In the genomic region with DNA sequence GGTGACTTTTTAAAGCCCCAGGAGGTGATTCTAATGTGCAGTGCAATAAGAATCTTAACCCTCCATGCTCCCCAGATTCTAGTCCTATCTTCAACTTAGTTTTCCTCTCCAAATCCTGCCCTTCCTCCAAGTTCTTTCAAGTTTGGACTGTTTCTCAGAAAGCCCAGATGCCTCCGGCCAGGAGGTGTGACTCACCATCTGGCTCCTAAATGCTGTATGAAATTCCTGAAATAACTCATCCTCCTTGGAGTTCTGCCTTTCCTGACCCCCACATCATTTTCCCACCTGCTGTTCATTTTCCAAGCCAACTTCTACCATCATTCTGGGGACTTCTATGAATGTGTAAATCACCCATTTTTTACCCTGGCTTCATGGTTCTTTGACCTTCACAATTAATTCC, we compare ENCODE assay signal across 14 cellular contexts.
DNase-seq lines count a peak whose midpoint lies in the region; TF ChIP-seq lines count a peak whose summit lies in the region.
"Had no signal": no experiment of that assay in that cellular context is flagged by ENCODE, and none has a peak within 500 bp of the region (broad histone marks: within the 10 kb centered on the region; RNA-seq: fewer than 3 reads in every experiment).

No MANE protein-coding gene starts in this region.

- no peaks in the 10 kb centered on the region for H3F3A ChIP-seq in GM23248 (ENCODE audit: insufficient read depth)

- H3K79me1 ChIP-seq in trophoblast cell (ENCODE audit: low read length): no peaks in the 10 kb centered on the region

- H3K36me3 ChIP-seq in GM23248 (ENCODE audit: low read depth) (no peaks in the 10 kb centered on the region), fibroblast of lung (ENCODE audit: control insufficient read depth, insufficient read depth, low read length) (no peaks in the 10 kb centered on the region), trophoblast cell (ENCODE audit: control insufficient read depth in 1 of 2, insufficient read depth in 2 of 2, low read length in 2 of 2) (no peaks in the 10 kb centered on the region)
- H3K36me3 ChIP-seq: left lung, thoracic aorta had no signal

- H3K9me2 ChIP-seq in GM23248 (ENCODE audit: insufficient read depth): 0 out of 2 replicates have a peak, but pooled peaks cover 2% of the 10 kb centered on the region

- H2BK5ac ChIP-seq in trophoblast cell (ENCODE audit: low read depth, low read length, poor library complexity): no peak overlapping the region

- H3K9ac ChIP-seq in GM23248 (no peak overlapping the region), fibroblast of lung (ENCODE audit: insufficient read depth, low read length) (no peak overlapping the region), trophoblast cell (ENCODE audit: low read length) (no peak overlapping the region)

- no peaks in the 10 kb centered on the region for H3K27me3 ChIP-seq in GM23248 (replicated peaks; ENCODE audit: insufficient read depth)
- H3K27me3 ChIP-seq in fibroblast of lung (ENCODE audit: control insufficient read depth, insufficient read depth, low read length): no peaks in the 10 kb centered on the region
- no peaks in the 10 kb centered on the region for H3K27me3 ChIP-seq in trophoblast cell (ENCODE audit: insufficient read depth, low read length)
- H3K27me3 ChIP-seq: left lung had no signal

- no peak overlapping the region for H3K14ac ChIP-seq in trophoblast cell (ENCODE audit: low read length)

- no peaks in the 10 kb centered on the region for H4K20me1 ChIP-seq in GM23248 (ENCODE audit: insufficient read depth)
- no peaks in the 10 kb centered on the region for H4K20me1 ChIP-seq in fibroblast of lung (ENCODE audit: control insufficient read depth, extremely low read depth, insufficient read depth, low read length)

- no peak overlapping the region for H4K8ac ChIP-seq in trophoblast cell (ENCODE audit: low read depth, low read length)

- H4K12ac ChIP-seq in trophoblast cell (ENCODE audit: low read depth, low read length): no peak overlapping the region

- no peak overlapping the region for H2BK12ac ChIP-seq in trophoblast cell (ENCODE audit: low read length)

- H3K9me3 ChIP-seq in GM23248 (ENCODE audit: low read depth) (no peaks in the 10 kb centered on the region), fibroblast of lung (ENCODE audit: control insufficient read depth, insufficient read depth, low read depth, low read length) (no peaks in the 10 kb centered on the region), trophoblast cell (ENCODE audit: insufficient read depth, low read depth, low read length) (no peaks in the 10 kb centered on the region)
- H3K9me3 ChIP-seq: left lung, thoracic aorta had no signal

- H3K23ac ChIP-seq in trophoblast cell (ENCODE audit: low read length): no peak overlapping the region

- H3K4me1 ChIP-seq in GM23248 (ENCODE audit: insufficient read depth) (peaks cover 18% of the 10 kb centered on the region), fibroblast of lung (ENCODE audit: control insufficient read depth, extremely low read depth, insufficient read depth, low read length) (peaks cover 2% of the 10 kb centered on the region), trophoblast cell (ENCODE audit: control insufficient read depth in 1 of 2, insufficient read depth in 2 of 2, low read length in 2 of 2) (peaks cover 2 to 6% of the 10 kb centered on the region in 2 experiments)
- H3K4me1 ChIP-seq: left lung had no signal

- peak overlapping the region; percentile 28 for H3K4me2 ChIP-seq in GM23248 (ENCODE audit: unreplicated experiment)
- H3K4me2 ChIP-seq in fibroblast of lung (ENCODE audit: extremely low read depth, insufficient read depth, low read length): no peak overlapping the region
- peak overlapping the region; percentile 27 for H3K4me2 ChIP-seq in trophoblast cell (ENCODE audit: low read length)

- H2AK5ac ChIP-seq in trophoblast cell (ENCODE audit: low read length): no peak overlapping the region

- DNase-seq in GM23248 (peak; percentile 63), T1000 (lab: John Stamatoyannopoulos, UW) (peak; percentile 38), fibroblast of lung (ENCODE audit: low read depth in 2 of 2) (peak; percentile 41 to 89), trophoblast cell (peak in 1 of 2 donors; percentile 9), HK-2 (ENCODE audit: unreplicated experiment) (no peak), NCI-H146 (lab: John Stamatoyannopoulos, UW) (no peak), NCI-H1092 treated with DMSO at 0.1 percent for 48 hours (lab: John Stamatoyannopoulos, UW) (no peak)
- DNase-seq in stimulated activated CD4-positive, alpha-beta T cell treated with anti-CD3 and anti-CD28 coated beads, Interleukin-4, amount 100 ng/mL, for 1 hour: no peak
- DNase-seq: DMS153; effector CD8-positive, alpha-beta T cell; left lung; NCI-H2107 had no signal

- WGBS in GM23248 (ENCODE audit: low coverage in 1 of 2, low lambda C conversion rate in 2 of 2, missing lambda C conversion rate in 2 of 2), 2 experiments: 0 to 7% methylated on average over 1 of the region's 1 CpG
- WGBS in trophoblast cell (ENCODE audit: extremely low coverage, insufficient coverage, insufficient read length): no CpG with 5 or more reads among the region's 1 CpG

- H3K4ac ChIP-seq in trophoblast cell (ENCODE audit: low read depth, low read length): no peak overlapping the region

- H3K4me3 ChIP-seq in GM23248 (no peak overlapping the region), fibroblast of lung (replicated peaks in 1 of 4; ENCODE audit: control extremely low read depth in 1 of 4, insufficient read depth in 1 of 4, low read depth in 3 of 4, low read length in 4 of 4) (no peak overlapping the region), trophoblast cell (ENCODE audit: low read depth, low read length) (no peak overlapping the region)
- H3K4me3 ChIP-seq: left lung, thoracic aorta had no signal

- no peak overlapping the region for H2BK120ac ChIP-seq in trophoblast cell (ENCODE audit: insufficient read depth, low read length, poor library complexity)

- no peaks in the 10 kb centered on the region for H3K79me2 ChIP-seq in GM23248 (ENCODE audit: insufficient read depth)
- no peaks in the 10 kb centered on the region for H3K79me2 ChIP-seq in fibroblast of lung (ENCODE audit: control insufficient read depth, insufficient read depth, low read length)
- no peaks in the 10 kb centered on the region for H3K79me2 ChIP-seq in trophoblast cell (ENCODE audit: control insufficient read depth, insufficient read depth, low read length, poor library complexity)

- no peak for TF ChIP-seq CTCF in fibroblast of lung (conservative IDR thresholded peaks at IDR 0.05 in 1 of 2, IDR thresholded peaks at IDR 0.05 in 1 of 2; ENCODE audit: low read depth in 1 of 2, low read length in 2 of 2)

- H3K18ac ChIP-seq in trophoblast cell (ENCODE audit: low read length): no peak overlapping the region

- H4K91ac ChIP-seq in trophoblast cell (ENCODE audit: low read depth, low read length): no peak overlapping the region

- in situ Hi-C loops in GM23248 (cut with MboI): no loop called here

- no peak overlapping the region for H2AFZ ChIP-seq in GM23248
- H2AFZ ChIP-seq in fibroblast of lung (ENCODE audit: low read length): no peak overlapping the region
- no peak overlapping the region for H2AFZ ChIP-seq in trophoblast cell (ENCODE audit: insufficient read depth, low read length, poor library complexity)

- H3K27ac ChIP-seq in GM23248 (no peak overlapping the region), fibroblast of lung (ENCODE audit: insufficient read depth, low read length) (no peak overlapping the region), trophoblast cell (ENCODE audit: low read depth, low read length) (no peak overlapping the region)
- H3K27ac ChIP-seq: HL-60, left lung, thoracic aorta had no signal

Comparison
In these comparisons a context has a peak if more than half of its experiments do, and no peak if none do; other contexts are left out.
1. DNase-seq: peak in GM23248 (single experiment), T1000 (single experiment) and fibroblast of lung (2 of 2); none in HK-2 (single experiment), NCI-H146 (single experiment), stimulated activated CD4-positive, alpha-beta T cell treated with anti-CD3 and anti-CD28 coated beads, Interleukin-4, amount 100 ng/mL, for 1 hour (single experiment) and NCI-H1092 treated with DMSO at 0.1 percent for 48 hours (single experiment).